ENCODE assay signal across 14 cellular contexts in genomic region chr7:138891446-138891810, GRCh38.
A peak's percentile ranks its signal among the peaks of the same experiment; 100 is the strongest.
DNase-seq lines count a peak whose midpoint lies in the region; ATAC-seq and TF ChIP-seq lines count a peak whose summit lies in the region.
"Had no signal": no experiment of that assay in that cellular context is flagged by ENCODE, and none has a peak within 500 bp of the region (broad histone marks: within the 10 kb centered on the region; RNA-seq: fewer than 3 reads in every experiment).

No MANE protein-coding gene starts in this region.

- H3K4me3 Mint-ChIP-seq in activated CD4-positive, alpha-beta T cell treated with anti-CD3 and anti-CD28 coated beads, Interleukin-2, amount 10 ng/mL, durations not matched to agents 7 days and 5 days, result no peak overlapping the region
- H3K4me3 Mint-ChIP-seq in activated CD4-positive, alpha-beta T cell treated with anti-CD3 and anti-CD28 coated beads for 36 hours, result no peak overlapping the region
- H3K4me3 Mint-ChIP-seq: natural killer cell had no signal

- WGBS in mammary epithelial cell (ENCODE audit: low coverage, missing lambda C conversion rate), result 93% methylated on average over 5 of the region's 5 CpGs

- no peaks in the 10 kb centered on the region for H3K36me3 ChIP-seq in vagina
- H3K36me3 ChIP-seq in upper lobe of right lung, result no peaks in the 10 kb centered on the region
- no peaks in the 10 kb centered on the region for H3K36me3 ChIP-seq in mammary epithelial cell (ENCODE audit: insufficient read depth, low read length)
- H3K36me3 ChIP-seq: heart right ventricle, spleen had no signal

- POLR2A ChIA-PET in activated CD4-positive, alpha-beta T cell treated with anti-CD3 and anti-CD28 coated beads, Interleukin-2, amount 10 ng/mL, durations not matched to agents 7 days and 5 days (lab: Charles Lee), result interaction anchor here (0.7 kb wide), 1 partner anchor 290 kb away, joined by 3 read pairs; no protein-coding TSS in a partner anchor
- POLR2A ChIA-PET in activated CD4-positive, alpha-beta T cell treated with anti-CD3 and anti-CD28 coated beads for 36 hours (lab: Charles Lee), result no interaction called here

- no peak overlapping the region for H3K9ac ChIP-seq in mammary epithelial cell (ENCODE audit: insufficient read depth, low read length)

- H3K36me3 Mint-ChIP-seq in activated CD4-positive, alpha-beta T cell treated with anti-CD3 and anti-CD28 coated beads, Interleukin-2, amount 10 ng/mL, durations not matched to agents 7 days and 5 days (ENCODE audit: low read depth), result no peaks in the 10 kb centered on the region
- H3K36me3 Mint-ChIP-seq in activated CD4-positive, alpha-beta T cell treated with anti-CD3 and anti-CD28 coated beads for 36 hours (ENCODE audit: low read depth), result no peaks in the 10 kb centered on the region
- H3K36me3 Mint-ChIP-seq: natural killer cell had no signal

- H3K4me3 ChIP-seq in fibroblast of the aortic adventitia (ENCODE audit: low read depth, low read length) (no peak overlapping the region), vagina (peak overlapping the region in 1 of 2 donors; percentile 28), upper lobe of right lung (no peak overlapping the region), mammary epithelial cell (replicated peaks in 1 of 3; ENCODE audit: insufficient read depth in 1 of 3, low read depth in 2 of 3, low read length in 3 of 3) (no peak overlapping the region)
- H3K4me3 ChIP-seq: heart right ventricle, spleen had no signal

- peaks cover 14% of the 10 kb centered on the region for H3K4me1 Mint-ChIP-seq in activated CD4-positive, alpha-beta T cell treated with anti-CD3 and anti-CD28 coated beads, Interleukin-2, amount 10 ng/mL, durations not matched to agents 7 days and 5 days
- H3K4me1 Mint-ChIP-seq in activated CD4-positive, alpha-beta T cell treated with anti-CD3 and anti-CD28 coated beads for 36 hours, result peaks cover 3% of the 10 kb centered on the region

- no peak overlapping the region for H2AFZ ChIP-seq in mammary epithelial cell (ENCODE audit: low read depth, low read length)

- H3K9me3 ChIP-seq in vagina (no peaks in the 10 kb centered on the region), upper lobe of right lung (no peaks in the 10 kb centered on the region), mammary epithelial cell (replicated peaks; ENCODE audit: insufficient read depth, low read length) (no peaks in the 10 kb centered on the region)
- H3K9me3 ChIP-seq: heart right ventricle, spleen had no signal

- no peaks in the 10 kb centered on the region for H4K20me1 ChIP-seq in mammary epithelial cell (ENCODE audit: insufficient read depth, low read length)

- CTCF ChIA-PET in activated CD4-positive, alpha-beta T cell treated with anti-CD3 and anti-CD28 coated beads, Interleukin-2, amount 10 ng/mL, durations not matched to agents 7 days and 5 days (lab: Charles Lee), result interaction anchor here (1.5 to 1.7 kb wide), 2 partner anchors 14 to 29 kb away, joined by 3 to 5 read pairs; no protein-coding TSS in a partner anchor
- CTCF ChIA-PET in activated CD4-positive, alpha-beta T cell treated with anti-CD3 and anti-CD28 coated beads for 36 hours (lab: Charles Lee), result interaction anchor here (0.8 kb wide), 1 partner anchor 82 kb away, joined by 3 read pairs; no protein-coding TSS in a partner anchor
- CTCF ChIA-PET in mammary epithelial cell (lab: Charles Lee; ENCODE audit: low non-redundant PET), result no interaction called here

- no peaks in the 10 kb centered on the region for H3K79me2 ChIP-seq in mammary epithelial cell (ENCODE audit: insufficient read depth, low read length)

- dilution Hi-C loops in mammary epithelial cell (cut with HindIII; ENCODE audit: low sequenced_read_pairs), result no loop called here

- peak overlapping the region; percentile 20 for H3K27ac Mint-ChIP-seq in activated CD4-positive, alpha-beta T cell treated with anti-CD3 and anti-CD28 coated beads, Interleukin-2, amount 10 ng/mL, durations not matched to agents 7 days and 5 days
- no peak overlapping the region for H3K27ac Mint-ChIP-seq in activated CD4-positive, alpha-beta T cell treated with anti-CD3 and anti-CD28 coated beads for 36 hours
- H3K27ac Mint-ChIP-seq: natural killer cell had no signal

- BruUV-seq in mammary epithelial cell (replicated peaks; lab: Mats Ljungman, UMichigan), result no TSS peak

- TF ChIP-seq CTCF in fibroblast of the aortic adventitia (IDR thresholded peaks at IDR 0.05; ENCODE audit: insufficient read depth, low read length) (no peak), vagina (IDR thresholded peaks at IDR 0.05) (no peak), upper lobe of right lung (IDR thresholded peaks at IDR 0.05) (no peak), mammary epithelial cell (conservative IDR thresholded peaks at IDR 0.05 in 1 of 2, IDR thresholded peaks at IDR 0.05 in 1 of 2; ENCODE audit: extremely low read depth in 1 of 2, insufficient read depth in 1 of 2, low read depth in 1 of 2, low read length in 2 of 2) (no peak)

- no peak for TF ChIP-seq POLR2A in vagina (IDR thresholded peaks at IDR 0.05)

- H3K27me3 ChIP-seq in vagina (no peaks in the 10 kb centered on the region), upper lobe of right lung (no peaks in the 10 kb centered on the region), mammary epithelial cell (ENCODE audit: insufficient read depth, low read length) (no peaks in the 10 kb centered on the region)
- H3K27me3 ChIP-seq: heart right ventricle, spleen had no signal

- intact Hi-C loops in activated CD4-positive, alpha-beta T cell treated with anti-CD3 and anti-CD28 coated beads for 36 hours (cut with DNase I, micrococcal nuclease), result no loop called here
- intact Hi-C loops in vagina (cut with DNase I) (no loop called here), upper lobe of right lung (cut with DNase I) (no loop called here), mammary epithelial cell (cut with micrococcal nuclease) (no loop called here)

- H3K9me3 Mint-ChIP-seq in activated CD4-positive, alpha-beta T cell treated with anti-CD3 and anti-CD28 coated beads, Interleukin-2, amount 10 ng/mL, durations not matched to agents 7 days and 5 days, result no peaks in the 10 kb centered on the region
- no peaks in the 10 kb centered on the region for H3K9me3 Mint-ChIP-seq in activated CD4-positive, alpha-beta T cell treated with anti-CD3 and anti-CD28 coated beads for 36 hours (ENCODE audit: low read depth)
- H3K9me3 Mint-ChIP-seq: natural killer cell had no signal

- H3K27me3 Mint-ChIP-seq in activated CD4-positive, alpha-beta T cell treated with anti-CD3 and anti-CD28 coated beads, Interleukin-2, amount 10 ng/mL, durations not matched to agents 7 days and 5 days, result peaks cover 20% of the 10 kb centered on the region
- H3K27me3 Mint-ChIP-seq in activated CD4-positive, alpha-beta T cell treated with anti-CD3 and anti-CD28 coated beads for 36 hours, result peaks cover 5% of the 10 kb centered on the region

- H3K4me2 ChIP-seq in mammary epithelial cell (ENCODE audit: insufficient read depth, low read depth, low read length), result no peak overlapping the region

- in situ Hi-C loops in mammary epithelial cell (cut with MboI; ENCODE audit: low sequenced_read_pairs in 2 of 2), result no loop called here

- H3K27ac ChIP-seq in vagina, result peak overlapping the region; percentile 14
- no peak overlapping the region for H3K27ac ChIP-seq in upper lobe of right lung
- H3K27ac ChIP-seq in mammary epithelial cell (ENCODE audit: insufficient read depth, low read depth, low read length), result no peak overlapping the region
- H3K27ac ChIP-seq: heart right ventricle had no signal

- no peak for DNase-seq in activated CD4-positive, alpha-beta T cell treated with anti-CD3 and anti-CD28 coated beads, Interleukin-2, amount 10 ng/mL, durations not matched to agents 7 days and 5 days
- no peak for DNase-seq in activated CD4-positive, alpha-beta T cell treated with anti-CD3 and anti-CD28 coated beads for 36 hours
- DNase-seq in fibroblast of the aortic adventitia (ENCODE audit: low read depth), result peak; percentile 81
- DNase-seq in vagina (ENCODE audit: extremely low spot score in 2 of 2), result no peak
- no peak for DNase-seq in upper lobe of right lung
- DNase-seq in mammary epithelial cell, result no peak
- DNase-seq: activated naive CD4-positive, alpha-beta T cell treated with Interleukin-2 at 50 U/mL for 16 hours; heart right ventricle; natural killer cell; NCI-H1694; NCI-H774; spleen had no signal

- ATAC-seq in activated CD4-positive, alpha-beta T cell treated with anti-CD3 and anti-CD28 coated beads for 36 hours, result no peak
- no peak for ATAC-seq in upper lobe of right lung
- no peak for ATAC-seq in GM19463 (IDR thresholded peaks at IDR 0.05; ENCODE audit: unreplicated experiment)
- ATAC-seq: natural killer cell had no signal

- no peaks in the 10 kb centered on the region for H3K4me1 ChIP-seq in vagina
- H3K4me1 ChIP-seq in upper lobe of right lung, result peaks cover 3% of the 10 kb centered on the region
- H3K4me1 ChIP-seq in mammary epithelial cell (ENCODE audit: insufficient read depth, low read length), result no peaks in the 10 kb centered on the region

TF ChIP-seq in PFSK-1, 5 proteins besides CTCF, POLR2A, EP300 and RAD21 (continues in another document):
- no peak for TF ChIP-seq TAF1 (IDR thresholded peaks at IDR 0.05; ENCODE audit: borderline replicate concordance, insufficient read depth, low read length)
- TF ChIP-seq, protein P1, sequence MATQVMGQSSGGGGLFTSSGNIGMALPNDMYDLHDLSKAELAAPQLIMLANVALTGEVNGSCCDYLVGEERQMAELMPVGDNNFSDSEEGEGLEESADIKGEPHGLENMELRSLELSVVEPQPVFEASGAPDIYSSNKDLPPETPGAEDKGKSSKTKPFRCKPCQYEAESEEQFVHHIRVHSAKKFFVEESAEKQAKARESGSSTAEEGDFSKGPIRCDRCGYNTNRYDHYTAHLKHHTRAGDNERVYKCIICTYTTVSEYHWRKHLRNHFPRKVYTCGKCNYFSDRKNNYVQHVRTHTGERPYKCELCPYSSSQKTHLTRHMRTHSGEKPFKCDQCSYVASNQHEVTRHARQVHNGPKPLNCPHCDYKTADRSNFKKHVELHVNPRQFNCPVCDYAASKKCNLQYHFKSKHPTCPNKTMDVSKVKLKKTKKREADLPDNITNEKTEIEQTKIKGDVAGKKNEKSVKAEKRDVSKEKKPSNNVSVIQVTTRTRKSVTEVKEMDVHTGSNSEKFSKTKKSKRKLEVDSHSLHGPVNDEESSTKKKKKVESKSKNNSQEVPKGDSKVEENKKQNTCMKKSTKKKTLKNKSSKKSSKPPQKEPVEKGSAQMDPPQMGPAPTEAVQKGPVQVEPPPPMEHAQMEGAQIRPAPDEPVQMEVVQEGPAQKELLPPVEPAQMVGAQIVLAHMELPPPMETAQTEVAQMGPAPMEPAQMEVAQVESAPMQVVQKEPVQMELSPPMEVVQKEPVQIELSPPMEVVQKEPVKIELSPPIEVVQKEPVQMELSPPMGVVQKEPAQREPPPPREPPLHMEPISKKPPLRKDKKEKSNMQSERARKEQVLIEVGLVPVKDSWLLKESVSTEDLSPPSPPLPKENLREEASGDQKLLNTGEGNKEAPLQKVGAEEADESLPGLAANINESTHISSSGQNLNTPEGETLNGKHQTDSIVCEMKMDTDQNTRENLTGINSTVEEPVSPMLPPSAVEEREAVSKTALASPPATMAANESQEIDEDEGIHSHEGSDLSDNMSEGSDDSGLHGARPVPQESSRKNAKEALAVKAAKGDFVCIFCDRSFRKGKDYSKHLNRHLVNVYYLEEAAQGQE (IDR thresholded peaks at IDR 0.05; ENCODE audit: insufficient read depth in 1 of 2, low read depth in 2 of 2, low read length in 2 of 2), result no peak; a peak in 1 of 4 replicates
- TF ChIP-seq POLR2AphosphoS5 (IDR thresholded peaks at IDR 0.05; ENCODE audit: low read depth, low read length), result peak; percentile 39; the same call in 1 of the 2 replicates
